16 cellular contexts compared by ENCODE assay signal in the genomic region with DNA sequence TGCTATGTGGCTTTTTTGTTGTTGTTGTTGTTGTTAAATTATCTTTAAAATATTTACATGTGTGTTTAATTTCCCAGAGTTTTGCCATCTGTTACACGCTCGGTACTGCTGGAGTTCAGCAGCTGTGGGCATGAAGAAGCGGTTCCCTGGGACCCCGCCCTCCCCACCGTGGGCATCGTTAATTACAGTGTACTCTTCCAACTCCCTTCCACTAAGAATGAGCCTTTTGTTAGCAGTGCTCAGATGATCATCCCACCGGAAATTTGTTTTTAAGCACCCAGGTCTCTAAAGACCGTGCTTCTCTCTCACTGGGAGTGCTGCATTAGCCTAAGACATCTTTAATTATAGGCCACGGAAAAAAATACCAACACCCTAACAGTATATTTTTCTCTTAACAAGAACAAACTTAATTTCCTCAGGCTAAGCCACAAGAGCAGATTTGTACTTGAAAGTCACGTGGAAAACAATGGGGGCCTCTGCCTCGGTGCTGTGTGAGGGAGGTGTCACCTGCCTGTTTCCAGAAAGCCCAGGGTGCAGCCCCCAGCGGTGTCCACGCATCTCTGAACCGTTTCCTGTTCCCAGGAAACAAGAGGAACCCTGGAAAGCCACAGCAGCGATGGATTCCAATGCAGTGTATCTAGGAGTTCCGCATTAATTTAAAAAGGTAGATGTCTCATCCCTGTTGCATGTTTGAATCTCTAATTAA.
A peak's percentile ranks its signal among the peaks of the same experiment; 100 is the strongest.
DNase-seq lines count a peak whose midpoint lies in the region; ATAC-seq, FAIRE-seq and TF ChIP-seq lines count a peak whose summit lies in the region.
"Had no signal": no experiment of that assay in that cellular context is flagged by ENCODE, and none has a peak within 500 bp of the region (broad histone marks: within the 10 kb centered on the region; RNA-seq: fewer than 3 reads in every experiment).

No MANE protein-coding gene starts in this region.

- intact Hi-C loops in colonic mucosa (cut with DNase I) (no loop called here), tibial artery (cut with DNase I; ENCODE audit: low total_unique reads) (no loop called here)

- H3K27me3 ChIP-seq in colonic mucosa, result no peaks in the 10 kb centered on the region
- peaks cover 0 to 24% of the 10 kb centered on the region in 2 donors for H3K27me3 ChIP-seq in tibial artery
- H3K27me3 ChIP-seq: cardiac muscle cell, transverse colon had no signal

- DNase-seq in NCI-H2227 (lab: John Stamatoyannopoulos, UW; ENCODE audit: unreplicated experiment) (peak; percentile 12), NCI-H2227 treated with DMSO at 0.1 percent for 48 hours (lab: John Stamatoyannopoulos, UW) (no peak), NCI-H2171 (lab: John Stamatoyannopoulos, UW) (peak; percentile 17), colonic mucosa (peak; percentile 48), tibial artery (peak; percentile 13 to 23), D721Med (ENCODE audit: insufficient read length, low spot score) (no peak)
- DNase-seq in NK-92 treated with Interleukin-12 subunit alpha and Interleukin-12 subunit beta, amount 100 ng/mL, for 24 hours (lab: John Stamatoyannopoulos, UW), result no peak
- DNase-seq: psoas muscle; stimulated activated CD4-positive, alpha-beta T cell treated with anti-CD3 and anti-CD28 coated beads, Interleukin-12 subunit alpha, Interleukin-12 subunit beta, amount 100 ng/mL, for 4 hours; stimulated activated naive B cell treated with anti-CD40 and anti-IgM and Interleukin-4, amounts not matched to agents 10 μg/mL and 1 μg/mL and 100 μg/mL, for 72 hours; transverse colon had no signal

- H3K27ac ChIP-seq in colonic mucosa (no peak overlapping the region), tibial artery (no peak overlapping the region)
- H3K27ac ChIP-seq: A549, cardiac muscle cell, psoas muscle, RWPE1, transverse colon had no signal

- H3K36me3 ChIP-seq in colonic mucosa, result no peaks in the 10 kb centered on the region
- no peaks in the 10 kb centered on the region for H3K36me3 ChIP-seq in tibial artery
- H3K36me3 ChIP-seq: cardiac muscle cell, transverse colon had no signal

- no peak for FAIRE-seq in D721Med (lab: Jason Lieb, UNC)
- FAIRE-seq: A549, K562 had no signal

- H3K4me3 ChIP-seq in colonic mucosa, result no peak overlapping the region
- H3K4me3 ChIP-seq in tibial artery, result no peak overlapping the region
- H3K4me3 ChIP-seq: A549, cardiac muscle cell, K562, psoas muscle, transverse colon had no signal

- ATAC-seq in activated CD4-positive, CD25-positive, alpha-beta regulatory T cell treated with anti-CD3 and anti-CD28 coated beads, Interleukin-2, amount 50 U/mL, for 24 hours, result no peak
- ATAC-seq: A549; K562; psoas muscle; stimulated activated naive B cell treated with anti-CD40 and anti-IgM and Interleukin-4, amounts not matched to agents 10 μg/mL and 1 μg/mL and 100 μg/mL, for 72 hours had no signal

- H3K9ac ChIP-seq in colonic mucosa (ENCODE audit: low read depth in 2 of 2, low read length in 2 of 2), result no peak overlapping the region

- TF ChIP-seq CTCF in colonic mucosa (IDR thresholded peaks at IDR 0.05), result no peak
- TF ChIP-seq CTCF in tibial artery (IDR thresholded peaks at IDR 0.05), result no peak
- TF ChIP-seq CTCF in D721Med (IDR thresholded peaks at IDR 0.05; ENCODE audit: insufficient read depth, missing control alignments), result no peak

- H3K9me3 ChIP-seq in colonic mucosa, result no peaks in the 10 kb centered on the region
- no peaks in the 10 kb centered on the region for H3K9me3 ChIP-seq in tibial artery
- H3K9me3 ChIP-seq: A549, psoas muscle, transverse colon had no signal

- H3K4me1 ChIP-seq in colonic mucosa, result no peaks in the 10 kb centered on the region
- no peaks in the 10 kb centered on the region for H3K4me1 ChIP-seq in tibial artery
- H3K4me1 ChIP-seq: psoas muscle had no signal

Comparison
In these comparisons a context has a peak if more than half of its experiments do, and no peak if none do; other contexts are left out.
1. DNase-seq: peak in NCI-H2227 (single experiment), NCI-H2171 (single experiment), colonic mucosa (single experiment) and tibial artery (2 of 2); none in NCI-H2227 treated with DMSO at 0.1 percent for 48 hours (single experiment), NK-92 treated with Interleukin-12 subunit alpha and Interleukin-12 subunit beta, amount 100 ng/mL, for 24 hours (single experiment) and D721Med (single experiment).